8 cellular contexts compared by ENCODE assay signal in genomic region chr5:126339215-126339805, GRCh38.
DNase-seq lines count a peak whose midpoint lies in the region; ATAC-seq, FAIRE-seq and TF ChIP-seq lines count a peak whose summit lies in the region.

No MANE protein-coding gene starts in this region.

- peak; percentile 87 for FAIRE-seq in GM12891 (lab: Jason Lieb, UNC)

- ATAC-seq in HG03442 (IDR thresholded peaks at IDR 0.05; ENCODE audit: unreplicated experiment) (peak; percentile 64), left ventricle myocardium superior (peak; percentile 31)

- TF ChIP-seq POLR2A in GM12891 (IDR thresholded peaks at IDR 0.05; ENCODE audit: low read depth, low read length): no peak

- intact Hi-C loops in left ventricle myocardium superior (cut with micrococcal nuclease): loop anchor here (5.0 kb wide), 1 partner anchor 203 kb away; no protein-coding TSS in a partner anchor

- DNase-seq in AG20443 (ENCODE audit: low spot score) (peak; percentile 53), GM12891 (ENCODE audit: insufficient read length, low spot score) (peak; percentile 18), OCI-M2 (lab: John Stamatoyannopoulos, UW; ENCODE audit: unreplicated experiment) (peak; percentile 0), amniotic epithelial cell (ENCODE audit: low read depth) (peak; percentile 64), left ventricle myocardium superior (no peak), NCI-H1048 (lab: John Stamatoyannopoulos, UW) (no peak)
- peak; percentile 20 to 29 (median 22) for DNase-seq in stimulated activated CD4-positive, alpha-beta T cell treated with anti-CD3 and anti-CD28 coated beads, Interleukin-1b, Interleukin-23, amount 100 ng/mL, for 24 hours (ENCODE audit: low read depth in 4 of 4, low spot score in 1 of 4)

TF ChIP-seq in GM12891, 5 proteins besides CTCF, POLR2A, EP300 and RAD21:
- TF ChIP-seq PAX5 (IDR thresholded peaks at IDR 0.05; ENCODE audit: insufficient read depth, low read length, severe bottlenecking) (no peak), POU2F2 (IDR thresholded peaks at IDR 0.05; ENCODE audit: low read depth, low read length) (no peak), SPI1 (IDR thresholded peaks at IDR 0.05; ENCODE audit: low read depth, low read length) (no peak), POLR2AphosphoS5 (IDR thresholded peaks at IDR 0.05; ENCODE audit: low read depth, low read length) (no peak), TAF1 (IDR thresholded peaks at IDR 0.05; ENCODE audit: low read depth, low read length) (no peak)

Comparison
In these comparisons a context has a peak if more than half of its experiments do, and no peak if none do; other contexts are left out.
1. DNase-seq: peak in AG20443 (single experiment), GM12891 (single experiment), OCI-M2 (single experiment), amniotic epithelial cell (single experiment) and stimulated activated CD4-positive, alpha-beta T cell treated with anti-CD3 and anti-CD28 coated beads, Interleukin-1b, Interleukin-23, amount 100 ng/mL, for 24 hours (4 of 4); none in left ventricle myocardium superior (single experiment) and NCI-H1048 (single experiment).